In genomic region chr10:133158756-133159610, GRCh38 we compare ENCODE assay signal across 11 cellular contexts. TPM values are rescaled to one million over a fixed set of nuclear protein-coding genes. Genes with fewer than 3 reads are reported as not detected.
A peak's percentile ranks its signal among the peaks of the same experiment; 100 is the strongest.
DNase-seq lines count a peak whose midpoint lies in the region; ATAC-seq, FAIRE-seq and TF ChIP-seq lines count a peak whose summit lies in the region.
"Had no signal": no experiment of that assay in that cellular context is flagged by ENCODE, and none has a peak within 500 bp of the region (broad histone marks: within the 10 kb centered on the region; RNA-seq: fewer than 3 reads in every experiment).

No MANE protein-coding gene starts in this region.

- FAIRE-seq in H1 (lab: Jason Lieb, UNC): no peak

- H3K79me1 ChIP-seq in IMR-90 (ENCODE audit: low read depth in 1 of 2, low read length in 2 of 2) (no peaks in the 10 kb centered on the region), H1 (ENCODE audit: low read depth, low read length) (peaks cover 10% of the 10 kb centered on the region)

- no peak overlapping the region for H3K27ac Mint-ChIP-seq in Caco-2 (ENCODE audit: unreplicated experiment)
- H3K27ac Mint-ChIP-seq in naive thymus-derived CD4-positive, alpha-beta T cell: no peak overlapping the region
- H3K27ac Mint-ChIP-seq: activated T-cell treated with anti-CD3 and anti-CD28 coated beads, Interleukin-2, amount 50 U/mL, for 72 hours; stimulated activated naive CD8-positive, alpha-beta T cell treated with anti-CD3 and anti-CD28 coated beads, Interleukin-15, Interleukin-2, amounts not matched to agents 100 ng/mL and 50 ng/mL, for 24 hours had no signal

- H3K9me3 ChIP-seq in Caco-2: no peaks in the 10 kb centered on the region
- no peaks in the 10 kb centered on the region for H3K9me3 ChIP-seq in IMR-90 (ENCODE audit: control insufficient read depth, insufficient read depth, low read length)
- no peaks in the 10 kb centered on the region for H3K9me3 ChIP-seq in H1 (ENCODE audit: insufficient read depth in 2 of 2, low read depth in 1 of 2, low read length in 1 of 2)
- no peaks in the 10 kb centered on the region for H3K9me3 ChIP-seq in osteoblast (ENCODE audit: low read depth, low read length)
- no peaks in the 10 kb centered on the region for H3K9me3 ChIP-seq in naive thymus-derived CD4-positive, alpha-beta T cell (ENCODE audit: control insufficient read depth in 2 of 3, low read length in 3 of 3)

- POLR2A ChIA-PET in Caco-2 (lab: Charles Lee) (no interaction called here), IMR-90 (lab: Charles Lee; ENCODE audit: unreplicated experiment) (no interaction called here), H1 (lab: Charles Lee; ENCODE audit: partially characterized antibody) (interaction anchor here (0.6 to 1.7 kb wide), 10 partner anchors 9 to 263 kb away, joined by 3 to 5 read pairs (median 3); no protein-coding TSS in a partner anchor)
- POLR2A ChIA-PET in naive thymus-derived CD4-positive, alpha-beta T cell (lab: Charles Lee): no interaction called here

- H3K18ac ChIP-seq in IMR-90 (ENCODE audit: low read depth, low read length): no peak overlapping the region
- peak overlapping the region; percentile 80 for H3K18ac ChIP-seq in H1 (ENCODE audit: extremely low read depth, low read length)

- H3K36me3 ChIP-seq in Caco-2 (ENCODE audit: control insufficient read depth, insufficient read depth, low read length) (no peaks in the 10 kb centered on the region), IMR-90 (ENCODE audit: control insufficient read depth, insufficient read depth, low read length) (peaks cover 3% of the 10 kb centered on the region; the same call in 1 of the 2 replicates), H1 (ENCODE audit: control insufficient read depth in 2 of 4, insufficient read depth in 4 of 4, low read length in 3 of 4) (peaks cover 0 to 6% (median 2%) of the 10 kb centered on the region in 4 experiments; a peak in 2 of 8 replicates), osteoblast (ENCODE audit: insufficient read depth, low read length) (no peaks in the 10 kb centered on the region)
- no peaks in the 10 kb centered on the region for H3K36me3 ChIP-seq in naive thymus-derived CD4-positive, alpha-beta T cell (ENCODE audit: control insufficient read depth in 2 of 3, insufficient read depth in 3 of 3, low read length in 3 of 3)

- H2AK9ac ChIP-seq in IMR-90 (replicated peaks; ENCODE audit: low read depth, low read length, poor library complexity): peak overlapping the region; percentile 37

- H2BK15ac ChIP-seq in IMR-90 (ENCODE audit: low read depth, low read length): no peak overlapping the region
- H2BK15ac ChIP-seq in H1 (ENCODE audit: low read length): 0 out of 2 replicates have a peak overlapping the region, but pooled peaks have one; percentile 88

- H3K23me2 ChIP-seq in H1 (ENCODE audit: low read depth, low read length): peaks cover 12% of the 10 kb centered on the region; the same call in 1 of the 2 replicates

- H3K4ac ChIP-seq in IMR-90 (ENCODE audit: low read depth, low read length): no peak overlapping the region
- H3K4ac ChIP-seq in H1 (replicated peaks; ENCODE audit: insufficient read length, low read depth, low read length): peak overlapping the region; percentile 19

- H3K27me3 ChIP-seq in Caco-2 (replicated peaks; ENCODE audit: control insufficient read depth, insufficient read depth, low read length) (no peaks in the 10 kb centered on the region; the same call in 1 of the 2 replicates), IMR-90 (ENCODE audit: control insufficient read depth, insufficient read depth, low read length) (peaks cover 2% of the 10 kb centered on the region), H1 (replicated peaks in 1 of 4; ENCODE audit: control insufficient read depth in 3 of 4, extremely low read depth in 1 of 4, insufficient read depth in 3 of 4, low read length in 3 of 4) (peaks cover 0 to 5% (median 0%) of the 10 kb centered on the region in 4 experiments; a peak in 2 of 7 replicates), osteoblast (ENCODE audit: insufficient read depth, low read length) (peaks cover 13% of the 10 kb centered on the region)
- H3K27me3 ChIP-seq in naive thymus-derived CD4-positive, alpha-beta T cell (ENCODE audit: control insufficient read depth in 2 of 2, insufficient read depth in 2 of 2, low read length in 2 of 2): no peaks in the 10 kb centered on the region

- CTCF ChIA-PET in Caco-2 (lab: Charles Lee) (no interaction called here), IMR-90 (lab: Yijun Ruan, JAX) (interaction anchor here (0.9 kb wide), 1 partner anchor 16 kb away, joined by 3 read pairs; no protein-coding TSS in a partner anchor), H1 (lab: Charles Lee; ENCODE audit: partially characterized antibody) (interaction anchor here (0.6 to 3.0 kb wide), 8 partner anchors 13 to 442 kb away, joined by 3 to 20 read pairs (median 4); no protein-coding TSS in a partner anchor)
- CTCF ChIA-PET in naive thymus-derived CD4-positive, alpha-beta T cell (lab: Charles Lee): no interaction called here

- no peak for TF ChIP-seq EP300 in H1 (IDR thresholded peaks at IDR 0.05; ENCODE audit: borderline replicate concordance in 1 of 2, low read depth in 2 of 2, low read length in 2 of 2)

- H3K9me1 ChIP-seq in IMR-90 (ENCODE audit: insufficient read depth, low read length): no peaks in the 10 kb centered on the region

- no peak overlapping the region for H2BK5ac ChIP-seq in IMR-90 (ENCODE audit: low read depth, low read length, poor library complexity, severe bottlenecking)
- peak overlapping the region; percentile 81; the same call in 1 of the 2 replicates for H2BK5ac ChIP-seq in H1 (ENCODE audit: low read depth, low read length)

- H3K23ac ChIP-seq in IMR-90 (ENCODE audit: low read depth, low read length) (no peak overlapping the region), H1 (ENCODE audit: insufficient read length) (no peak overlapping the region)

- H4K5ac ChIP-seq in IMR-90 (ENCODE audit: low read depth, low read length): no peak overlapping the region
- peak overlapping the region; percentile 31 for H4K5ac ChIP-seq in H1 (ENCODE audit: insufficient read length, low read depth, low read length)

- H4K8ac ChIP-seq in IMR-90 (ENCODE audit: low read depth in 2 of 2, low read length in 2 of 2) (no peak overlapping the region), H1 (ENCODE audit: extremely low read depth, insufficient read depth, low read length) (no peak overlapping the region)

- intact Hi-C loops in Caco-2 (cut with micrococcal nuclease; ENCODE audit: unreplicated experiment): no loop called here
- intact Hi-C loops in IMR-90 (cut with micrococcal nuclease): no loop called here
- intact Hi-C loops in naive thymus-derived CD4-positive, alpha-beta T cell (cut with micrococcal nuclease): no loop called here

- H2AK5ac ChIP-seq in IMR-90 (ENCODE audit: low read depth, low read length): no peak overlapping the region; the same call in 1 of the 2 replicates
- no peak overlapping the region; the same call in 1 of the 2 replicates for H2AK5ac ChIP-seq in H1 (ENCODE audit: low read depth, low read length)

- H2AFZ ChIP-seq in IMR-90 (replicated peaks; ENCODE audit: low read length, poor library complexity) (peak overlapping the region; percentile 39), H1 (ENCODE audit: low read length) (no peak overlapping the region), osteoblast (ENCODE audit: low read length) (no peak overlapping the region)

- BruUV-seq in Caco-2 (replicated peaks; lab: Mats Ljungman, UMichigan) (no TSS peak), IMR-90 (replicated peaks; lab: Mats Ljungman, UMichigan) (no TSS peak)

- WGBS in IMR-90 (ENCODE audit: extremely low coverage in 2 of 2, insufficient read length in 1 of 2), 2 experiments: 47% methylated on average over 5 of the region's 23 CpGs; no CpG with 5 or more reads in 1 of the 2 experiments
- 76% methylated on average over 19 of the region's 23 CpGs; no CpG with 5 or more reads in 1 of the 2 experiments for WGBS in H1 (ENCODE audit: extremely low coverage in 1 of 2, insufficient coverage in 1 of 2, insufficient read length in 1 of 2, insufficient replicate concordance in 2 of 2, low coverage in 1 of 2, low lambda C conversion rate in 2 of 2, missing lambda C conversion rate in 1 of 2), 2 experiments

- dilution Hi-C loops in IMR-90 (cut with HindIII; ENCODE audit: low sequenced_read_pairs, unreplicated experiment): no loop called here

- H3K4me3 ChIP-seq in Caco-2 (ENCODE audit: low read depth, low read length): no peak overlapping the region
- no peak overlapping the region for H3K4me3 ChIP-seq in IMR-90 (ENCODE audit: insufficient read depth, low read depth, low read length)
- peak overlapping the region in 1 of 4 experiments; percentile 44; a peak in 2 of 8 replicates for H3K4me3 ChIP-seq in H1 (ENCODE audit: extremely low read depth in 1 of 4, insufficient read depth in 2 of 4, low read depth in 3 of 4, low read length in 4 of 4)
- no peak overlapping the region for H3K4me3 ChIP-seq in osteoblast (ENCODE audit: insufficient read depth, low read length)
- no peak overlapping the region for H3K4me3 ChIP-seq in naive thymus-derived CD4-positive, alpha-beta T cell (ENCODE audit: low read length)

- no peaks in the 10 kb centered on the region for H3K36me3 Mint-ChIP-seq in Caco-2 (ENCODE audit: insufficient read depth, unreplicated experiment)
- H3K36me3 Mint-ChIP-seq in naive thymus-derived CD4-positive, alpha-beta T cell: no peaks in the 10 kb centered on the region

- H4K91ac ChIP-seq in IMR-90 (ENCODE audit: insufficient read depth, low read depth, low read length) (no peak overlapping the region; the same call in 1 of the 2 replicates), H1 (replicated peaks; ENCODE audit: insufficient read length, low read length) (peak overlapping the region; percentile 84)

- H3K4me3 Mint-ChIP-seq in Caco-2 (ENCODE audit: unreplicated experiment): peak overlapping the region; percentile 31
- H3K4me3 Mint-ChIP-seq in naive thymus-derived CD4-positive, alpha-beta T cell: peak overlapping the region in 3 of 10 donors; percentile 7 to 63 (median 49)
- H3K4me3 Mint-ChIP-seq: stimulated activated naive CD8-positive, alpha-beta T cell treated with anti-CD3 and anti-CD28 coated beads, Interleukin-15, Interleukin-2, amounts not matched to agents 100 ng/mL and 50 ng/mL, for 24 hours had no signal

- ATAC-seq in IMR-90 (ENCODE audit: low read depth) (no peak), HG02642 (IDR thresholded peaks at IDR 0.05; ENCODE audit: poor library complexity, unreplicated experiment) (no peak)
- ATAC-seq in naive thymus-derived CD4-positive, alpha-beta T cell: no peak

- H2BK12ac ChIP-seq in H1 (ENCODE audit: low read depth, low read length): peak overlapping the region; percentile 80; the same call in 1 of the 2 replicates

- H3K56ac ChIP-seq in IMR-90 (ENCODE audit: extremely low read depth, insufficient read depth, low read length): no peak overlapping the region
- H3K56ac ChIP-seq in H1 (replicated peaks; ENCODE audit: insufficient read length, low read depth, low read length): no peak overlapping the region

- H2BK120ac ChIP-seq in IMR-90 (ENCODE audit: low read depth, low read length) (no peak overlapping the region), H1 (replicated peaks; ENCODE audit: low read depth, low read length) (peak overlapping the region; percentile 95)

- DNase-seq in Caco-2 (peak; percentile 54 to 74), IMR-90 (no peak), H1 (ENCODE audit: low read depth in 1 of 2, low spot score in 2 of 2) (no peak), osteoblast (ENCODE audit: insufficient read length, low spot score, missing footprints) (peak; percentile 90), midbrain (lab: John Stamatoyannopoulos, UW) (no peak)
- no peak for DNase-seq in stimulated activated CD4-positive, alpha-beta T cell treated with anti-CD3 and anti-CD28 coated beads, Interleukin-2, amount 100 ng/mL, for 24 hours
- DNase-seq in naive thymus-derived CD4-positive, alpha-beta T cell: no peak
- DNase-seq: activated T-cell treated with anti-CD3 and anti-CD28 coated beads, Interleukin-2, amount 50 U/mL, for 72 hours; NCI-H2029 had no signal

- H3K4me1 ChIP-seq in Caco-2 (peaks cover 29% of the 10 kb centered on the region), IMR-90 (ENCODE audit: control insufficient read depth, insufficient read depth, low read length) (peaks cover 15% of the 10 kb centered on the region; the same call in 1 of the 2 replicates), H1 (replicated peaks in 1 of 4; ENCODE audit: control insufficient read depth in 3 of 4, insufficient read depth in 4 of 4, low read length in 3 of 4) (peaks cover 3 to 41% (median 19%) of the 10 kb centered on the region in 4 experiments), osteoblast (ENCODE audit: insufficient read depth, low read length) (no peaks in the 10 kb centered on the region)
- peaks cover 4 to 8% of the 10 kb centered on the region in 2 donors for H3K4me1 ChIP-seq in naive thymus-derived CD4-positive, alpha-beta T cell (ENCODE audit: control insufficient read depth in 2 of 2, insufficient read depth in 2 of 2, low read length in 2 of 2)

- H3K9ac ChIP-seq in IMR-90 (ENCODE audit: low read depth, low read length) (no peak overlapping the region), H1 (replicated peaks in 1 of 4; ENCODE audit: extremely low read depth in 1 of 4, low read depth in 3 of 4, low read length in 3 of 4) (no peak overlapping the region)

- H3K27me3 Mint-ChIP-seq in Caco-2 (ENCODE audit: insufficient read depth, unreplicated experiment): no peaks in the 10 kb centered on the region
- peaks cover 13 to 31% (median 18%) of the 10 kb centered on the region in 5 donors for H3K27me3 Mint-ChIP-seq in naive thymus-derived CD4-positive, alpha-beta T cell

- no peaks in the 10 kb centered on the region for H3K9me3 Mint-ChIP-seq in Caco-2 (ENCODE audit: unreplicated experiment)
- no peaks in the 10 kb centered on the region for H3K9me3 Mint-ChIP-seq in naive thymus-derived CD4-positive, alpha-beta T cell
- H3K9me3 Mint-ChIP-seq: stimulated activated naive CD8-positive, alpha-beta T cell treated with anti-CD3 and anti-CD28 coated beads, Interleukin-15, Interleukin-2, amounts not matched to agents 100 ng/mL and 50 ng/mL, for 24 hours had no signal

- in situ Hi-C loops in IMR-90 (cut with MboI; ENCODE audit: low sequenced_read_pairs): no loop called here

- H3K4me2 ChIP-seq in IMR-90 (ENCODE audit: low read depth, low read length) (no peak overlapping the region), H1 (ENCODE audit: insufficient read depth in 1 of 2, low read depth in 2 of 2, low read length in 2 of 2) (peak overlapping the region; percentile 57 to 90; a peak in 3 of 4 replicates), osteoblast (ENCODE audit: insufficient read depth, low read length) (no peak overlapping the region)

- TF ChIP-seq POLR2A in IMR-90 (IDR thresholded peaks at IDR 0.05; ENCODE audit: low read depth, low read length) (no peak), H1 (IDR thresholded peaks at IDR 0.05; ENCODE audit: control extremely low read depth in 1 of 2, low read depth in 2 of 2, low read length in 2 of 2) (no peak)

- no peak overlapping the region for H2BK20ac ChIP-seq in IMR-90 (ENCODE audit: low read depth, low read length)
- peak overlapping the region; percentile 95; the same call in 1 of the 2 replicates for H2BK20ac ChIP-seq in H1 (ENCODE audit: low read length)

- H4K20me1 ChIP-seq in IMR-90 (ENCODE audit: insufficient read depth, low read length): no peaks in the 10 kb centered on the region
- peaks cover 0 to 7% of the 10 kb centered on the region in 2 experiments for H4K20me1 ChIP-seq in H1 (replicated peaks in 1 of 2; ENCODE audit: control insufficient read depth in 1 of 2, insufficient read depth in 2 of 2, low read length in 2 of 2)
- no peaks in the 10 kb centered on the region for H4K20me1 ChIP-seq in osteoblast (ENCODE audit: insufficient read depth, low read length)

- H3K14ac ChIP-seq in IMR-90 (replicated peaks; ENCODE audit: low read depth, low read length) (no peak overlapping the region), H1 (ENCODE audit: insufficient read length) (no peak overlapping the region)

- H3K79me2 ChIP-seq in H1 (ENCODE audit: control insufficient read depth in 1 of 2, insufficient read depth in 2 of 2, low read length in 2 of 2) (peaks cover 0 to 10% of the 10 kb centered on the region in 2 experiments; a peak in 1 of 4 replicates), osteoblast (ENCODE audit: insufficient read depth, low read length) (no peaks in the 10 kb centered on the region)

- TF ChIP-seq RAD21 in IMR-90 (IDR thresholded peaks at IDR 0.05; ENCODE audit: low read length): no peak
- TF ChIP-seq RAD21 in H1 (IDR thresholded peaks at IDR 0.05 in 1 of 2, conservative IDR thresholded peaks at IDR 0.05 in 1 of 2; ENCODE audit: low read depth in 2 of 2, low read length in 2 of 2): peak; percentile 20; a peak in 2 of 4 replicates

- no peak for TF ChIP-seq CTCF in Caco-2 (IDR thresholded peaks at IDR 0.05; ENCODE audit: insufficient read depth in 1 of 2, low read depth in 1 of 2, low read length in 1 of 2, severe bottlenecking in 1 of 2, unreplicated experiment in 1 of 2)
- no peak for TF ChIP-seq CTCF in IMR-90 (conservative IDR thresholded peaks at IDR 0.05; ENCODE audit: low read depth, low read length)
- TF ChIP-seq CTCF in H1 (IDR thresholded peaks at IDR 0.05; ENCODE audit: control extremely low read depth in 1 of 3, insufficient read depth in 1 of 3, low read depth in 1 of 3, low read length in 3 of 3): peak in 1 of 3 experiments; percentile 25; a peak in 1 of 4 replicates
- no peak for TF ChIP-seq CTCF in osteoblast (IDR thresholded peaks at IDR 0.05; ENCODE audit: extremely low read depth, low read depth, low read length)

- H3K27ac ChIP-seq in IMR-90 (ENCODE audit: insufficient read depth, low read length): no peak overlapping the region
- H3K27ac ChIP-seq in H1 (ENCODE audit: low read depth, low read length): no peak overlapping the region
- no peak overlapping the region for H3K27ac ChIP-seq in osteoblast (ENCODE audit: low read depth, low read length)
- no peak overlapping the region for H3K27ac ChIP-seq in naive thymus-derived CD4-positive, alpha-beta T cell (ENCODE audit: low read depth, low read length)

- no peaks in the 10 kb centered on the region for H3K4me1 Mint-ChIP-seq in Caco-2 (ENCODE audit: low read depth, unreplicated experiment)
- peaks cover 0 to 1% (median 0%) of the 10 kb centered on the region in 7 donors for H3K4me1 Mint-ChIP-seq in naive thymus-derived CD4-positive, alpha-beta T cell

RNA-seq across cellular contexts. Expression of gene KNDC1, which starts 1.0 kb away (rescaled TPM):
- 1.5 and 3.2 TPM in 2 replicates for total RNA-seq in Caco-2 (2022)
- 0.18 and 0.56 TPM in 2 replicates for total RNA-seq in IMR-90 (2012; rRNA removed)
- polyA plus RNA-seq in IMR-90 (2012; rRNA removed): 1.1 TPM in 2 replicates
- 0.48 and 1.4 TPM in 2 replicates for polyA plus RNA-seq in IMR-90 (2012; cell fraction: cytosol; rRNA removed)
- polyA plus RNA-seq in IMR-90 (2012; cell fraction: nucleus; rRNA removed; ENCODE audit: low replicate concordance): 1.9 and 4.0 TPM in 2 replicates
- 16.7 and 19.3 TPM in 2 replicates for total RNA-seq in H1 (2021; fragmentation: NEBNext Ultra II Directional; extraction: Animal tissue kit (Norgen Biotek cat#: 25700))
- 7.5 and 10.4 TPM in 2 replicates for polyA plus RNA-seq in H1 (2011; rRNA removed)
- 8.2 TPM for polyA plus RNA-seq in H1 (2011; cell fraction: cytosol; rRNA removed)
- polyA plus RNA-seq in H1 (2011; cell fraction: nucleus; rRNA removed): 24.2 TPM
- 10.6 to 18.0 TPM (median 14.3 TPM) in 4 replicates for polyA plus RNA-seq in H1 (2012, experiment 1 of 2)
- 7.0 TPM for polyA plus RNA-seq in H1 (2012, experiment 2 of 2)
- 6.2 TPM for polyA plus RNA-seq in H1 (2013, experiment 1 of 2)
- 5.8 TPM for polyA plus RNA-seq in H1 (2013, experiment 2 of 2)
- polyA minus RNA-seq in H1 (2011; rRNA and poly(A)+ RNA removed): 14.2 and 17.3 TPM in 2 replicates
- polyA minus RNA-seq in H1 (2011; cell fraction: cytosol; rRNA and poly(A)+ RNA removed): 9.8 TPM
- 27.6 TPM for polyA minus RNA-seq in H1 (2011; cell fraction: nucleus; rRNA and poly(A)+ RNA removed)
- under 0.01 TPM in 1 of 2 replicates, not detected in the other for total RNA-seq in osteoblast
- total RNA-seq in naive thymus-derived CD4-positive, alpha-beta T cell: 1 to 10 TPM in 1 of 5 experiments, under 1 TPM in 3, not detected in 1; 0.05 to 3.6 (median 0.60) TPM
- not detected for polyA plus RNA-seq in naive thymus-derived CD4-positive, alpha-beta T cell

Comparison
In these comparisons a context has a peak if more than half of its experiments do, and no peak if none do; other contexts are left out.
1. DNase-seq: peak in Caco-2 (2 of 2) and osteoblast (single experiment); none in IMR-90 (single experiment), H1 (0 of 2), midbrain (single experiment), stimulated activated CD4-positive, alpha-beta T cell treated with anti-CD3 and anti-CD28 coated beads, Interleukin-2, amount 100 ng/mL, for 24 hours (0 of 2) and naive thymus-derived CD4-positive, alpha-beta T cell (0 of 9).
2. H3K4me2 ChIP-seq: peak in H1 (2 of 2); none in IMR-90 (single experiment) and osteoblast (single experiment).
3. CTCF ChIA-PET loops: an anchor here in IMR-90 (0.9 kb wide) and H1 (0.6 to 3.0 kb wide); none called in Caco-2 and naive thymus-derived CD4-positive, alpha-beta T cell.